Comparison of ENCODE assay signal across 8 cellular contexts in genomic region chr11:117178210-117179034, GRCh38. TPM values are rescaled to one million over a fixed set of nuclear protein-coding genes. Genes with fewer than 3 reads are reported as not detected.
DNase-seq lines count a peak whose midpoint lies in the region; ATAC-seq and TF ChIP-seq lines count a peak whose summit lies in the region.

TSS of gene SIDT2 (plus strand) at chr11:117178743. CDS start at chr11:117179264, 521 bp downstream.

- DNase-seq in Daoy (ENCODE audit: low read depth) (peak; percentile 92), H4 (ENCODE audit: low spot score) (peak; percentile 82), LoVo (ENCODE audit: low spot score) (peak; percentile 89), RWPE2 (ENCODE audit: low spot score) (peak; percentile 91), fibroblast of mammary gland (ENCODE audit: low read depth) (peak; percentile 87)
- peak; percentile 86 for DNase-seq in activated T-helper 2 cell treated with anti-CD3 and anti-CD28 coated beads, Interferon-gamma antibody, Interleukin-2, Interleukin-4, amounts not matched to agents 10 μg/mL and 5 μg/mL and 100 μg/mL, durations not matched to agents 14 hours and 24 hours and 36 hours (ENCODE audit: low spot score)
- peak; percentile 78 to 93 (median 85) for DNase-seq in naive thymus-derived CD8-positive, alpha-beta T cell
- DNase-seq in stimulated activated naive CD4-positive, alpha-beta T cell (lab: John Stamatoyannopoulos, UW): peak; percentile 75 to 89 (median 82)

- peaks cover 4% of the 10 kb centered on the region for H3K36me3 Mint-ChIP-seq in activated T-helper 2 cell treated with anti-CD3 and anti-CD28 coated beads, Interferon-gamma antibody, Interleukin-2, Interleukin-4, amounts not matched to agents 10 μg/mL and 5 μg/mL and 100 μg/mL, durations not matched to agents 14 hours and 24 hours and 36 hours (ENCODE audit: low read depth)
- peaks cover 0 to 4% (median 0%) of the 10 kb centered on the region in 3 donors for H3K36me3 Mint-ChIP-seq in naive thymus-derived CD8-positive, alpha-beta T cell

- peaks cover 5% of the 10 kb centered on the region for H3K4me1 ChIP-seq in RWPE2 (ENCODE audit: insufficient read depth, poor library complexity, severe bottlenecking)

- peak; percentile 93 for ATAC-seq in RWPE2 (ENCODE audit: low read depth)
- ATAC-seq in naive thymus-derived CD8-positive, alpha-beta T cell: peak; percentile 94 to 95

- H3K27ac ChIP-seq in RWPE2 (ENCODE audit: poor library complexity, severe bottlenecking): peak within 1 kb of the TSS; percentile 46

- H3K4me3 ChIP-seq in RWPE2 (ENCODE audit: severe bottlenecking) (peak within 1 kb of the TSS; percentile 43), fibroblast of mammary gland (ENCODE audit: control insufficient read depth, low read depth, low read length) (peak within 1 kb of the TSS; percentile 73)

- peak within 1 kb of the TSS; percentile 94 for H3K4me3 Mint-ChIP-seq in activated T-helper 2 cell treated with anti-CD3 and anti-CD28 coated beads, Interferon-gamma antibody, Interleukin-2, Interleukin-4, amounts not matched to agents 10 μg/mL and 5 μg/mL and 100 μg/mL, durations not matched to agents 14 hours and 24 hours and 36 hours (ENCODE audit: low read depth)
- peak within 1 kb of the TSS; percentile 89 to 97 (median 93) for H3K4me3 Mint-ChIP-seq in naive thymus-derived CD8-positive, alpha-beta T cell

- intact Hi-C loops in activated T-helper 2 cell treated with anti-CD3 and anti-CD28 coated beads, Interferon-gamma antibody, Interleukin-2, Interleukin-4, amounts not matched to agents 10 μg/mL and 5 μg/mL and 100 μg/mL, durations not matched to agents 14 hours and 24 hours and 36 hours (cut with micrococcal nuclease): loop anchor here (1.0 kb wide), 1 partner anchor 33 kb away; no protein-coding TSS in a partner anchor

- H3K27me3 ChIP-seq in RWPE2 (ENCODE audit: insufficient read depth, poor library complexity, severe bottlenecking): no peaks in the 10 kb centered on the region

- H3K4me1 Mint-ChIP-seq in activated T-helper 2 cell treated with anti-CD3 and anti-CD28 coated beads, Interferon-gamma antibody, Interleukin-2, Interleukin-4, amounts not matched to agents 10 μg/mL and 5 μg/mL and 100 μg/mL, durations not matched to agents 14 hours and 24 hours and 36 hours (ENCODE audit: low read depth): peaks cover 27% of the 10 kb centered on the region
- peaks cover 11 to 42% (median 32%) of the 10 kb centered on the region in 4 donors for H3K4me1 Mint-ChIP-seq in naive thymus-derived CD8-positive, alpha-beta T cell

- no peaks in the 10 kb centered on the region for H3K27me3 Mint-ChIP-seq in activated T-helper 2 cell treated with anti-CD3 and anti-CD28 coated beads, Interferon-gamma antibody, Interleukin-2, Interleukin-4, amounts not matched to agents 10 μg/mL and 5 μg/mL and 100 μg/mL, durations not matched to agents 14 hours and 24 hours and 36 hours (ENCODE audit: low read depth)
- H3K27me3 Mint-ChIP-seq in naive thymus-derived CD8-positive, alpha-beta T cell: no peaks in the 10 kb centered on the region

- no peaks in the 10 kb centered on the region for H3K36me3 ChIP-seq in RWPE2 (ENCODE audit: low read depth)

- TF ChIP-seq CTCF in RWPE2 (IDR thresholded peaks at IDR 0.05; ENCODE audit: poor library complexity, severe bottlenecking): no peak
- no peak for TF ChIP-seq CTCF in fibroblast of mammary gland (conservative IDR thresholded peaks at IDR 0.05; ENCODE audit: control insufficient read depth, insufficient read depth, low read depth, low read length)

- POLR2A ChIA-PET in naive thymus-derived CD8-positive, alpha-beta T cell (lab: Charles Lee): interaction anchor here (0.7 to 4.2 kb wide), 16 partner anchors 9 to 405 kb away, joined by 3 to 70 read pairs (median 4); partner anchors contain the start of genes PAFAH1B2, PCSK7, RNF214 and ZPR1

- H3K9me3 ChIP-seq in RWPE2 (ENCODE audit: severe bottlenecking): no peaks in the 10 kb centered on the region

- peak within 1 kb of the TSS; percentile 86 for H3K27ac Mint-ChIP-seq in activated T-helper 2 cell treated with anti-CD3 and anti-CD28 coated beads, Interferon-gamma antibody, Interleukin-2, Interleukin-4, amounts not matched to agents 10 μg/mL and 5 μg/mL and 100 μg/mL, durations not matched to agents 14 hours and 24 hours and 36 hours
- H3K27ac Mint-ChIP-seq in naive thymus-derived CD8-positive, alpha-beta T cell: peak within 1 kb of the TSS; percentile 88 to 99 (median 98)

- no peaks in the 10 kb centered on the region for H3K9me3 Mint-ChIP-seq in activated T-helper 2 cell treated with anti-CD3 and anti-CD28 coated beads, Interferon-gamma antibody, Interleukin-2, Interleukin-4, amounts not matched to agents 10 μg/mL and 5 μg/mL and 100 μg/mL, durations not matched to agents 14 hours and 24 hours and 36 hours
- no peaks in the 10 kb centered on the region for H3K9me3 Mint-ChIP-seq in naive thymus-derived CD8-positive, alpha-beta T cell

RNA-seq across cellular contexts. Expression of gene SIDT2, which starts in this region (rescaled TPM):
- 3.3 and 5.1 TPM in 2 replicates for total RNA-seq in Daoy (2014; rRNA removed; shearing (Covaris generic))
- 10.8 and 13.5 TPM in 2 replicates for total RNA-seq in H4 (2014; rRNA removed; shearing (Covaris generic))
- total RNA-seq in activated T-helper 2 cell treated with anti-CD3 and anti-CD28 coated beads, Interferon-gamma antibody, Interleukin-2, Interleukin-4, amounts not matched to agents 10 μg/mL and 5 μg/mL and 100 μg/mL, durations not matched to agents 14 hours and 24 hours and 36 hours: 26.1 and 27.1 TPM in 2 replicates
- total RNA-seq in naive thymus-derived CD8-positive, alpha-beta T cell: 10 to 100 TPM; 48.0 to 63.0 TPM
- 1 to 10 TPM; 2.3 to 3.1 (median 2.3) TPM for polyA plus RNA-seq in naive thymus-derived CD8-positive, alpha-beta T cell

Comparison
In these comparisons a context has a peak if more than half of its experiments do, and no peak if none do; other contexts are left out.
1. Peak in every context shown above with its lines: DNase-seq, ATAC-seq, H3K4me3 ChIP-seq and H3K27ac ChIP-seq.